In genomic region chr12:54173066-54173726, GRCh38 we compare ENCODE assay signal across 9 cellular contexts. TPM values are rescaled to one million over a fixed set of nuclear protein-coding genes. Genes with fewer than 3 reads are reported as not detected.
DNase-seq lines count a peak whose midpoint lies in the region; ATAC-seq lines count a peak whose summit lies in the region.
"Had no signal": no experiment of that assay in that cellular context is flagged by ENCODE, and none has a peak within 500 bp of the region (broad histone marks: within the 10 kb centered on the region; RNA-seq: fewer than 3 reads in every experiment).

No MANE protein-coding gene starts in this region.

- H3K27ac ChIP-seq in iPS DF 6.9 (ENCODE audit: low read length) (no peak overlapping the region), skeletal muscle tissue (ENCODE audit: low read depth, low read length) (no peak overlapping the region)
- H3K27ac ChIP-seq: 22Rv1 had no signal

- H3K27me3 ChIP-seq in adipocyte (replicated peaks; ENCODE audit: control insufficient read depth, insufficient read depth, low read length): no peaks in the 10 kb centered on the region
- peaks cover 37% of the 10 kb centered on the region for H3K27me3 ChIP-seq in iPS DF 6.9 (ENCODE audit: control insufficient read depth, insufficient read depth, low read length)
- peaks cover 20 to 38% (median 22%) of the 10 kb centered on the region in 3 donors for H3K27me3 ChIP-seq in skeletal muscle tissue (ENCODE audit: control insufficient read depth in 3 of 3, insufficient read depth in 3 of 3, low read length in 3 of 3)

- WGBS in iPS DF 6.9 (ENCODE audit: insufficient coverage, insufficient read length): no CpG with 5 or more reads among the region's 60 CpGs

- H3K4me3 ChIP-seq in adipocyte (ENCODE audit: low read length) (peak overlapping the region; percentile 83), iPS DF 6.9 (ENCODE audit: low read length) (peak overlapping the region; percentile 7; the same call in 1 of the 2 replicates), skeletal muscle tissue (ENCODE audit: low read length in 3 of 3) (peak overlapping the region; percentile 64 to 68 (median 66))

- DNase-seq in DMS153 treated with DMSO at 0.1 percent for 48 hours (lab: John Stamatoyannopoulos, UW; ENCODE audit: unreplicated experiment) (peak; percentile 32), DMS153 (lab: John Stamatoyannopoulos, UW) (no peak), NCI-H69 (lab: John Stamatoyannopoulos, UW) (peak; percentile 92), adipocyte (ENCODE audit: low read depth) (peak; percentile 65), iPS DF 6.9 (ENCODE audit: low read depth, low spot score) (no peak)

- H3K9ac ChIP-seq in adipocyte (ENCODE audit: low read length) (peak overlapping the region; percentile 80), skeletal muscle tissue (ENCODE audit: low read depth in 1 of 3, low read length in 3 of 3) (peak overlapping the region in 2 of 3 donors; percentile 2 to 76)

- ATAC-seq in HG03108 (IDR thresholded peaks at IDR 0.05; ENCODE audit: unreplicated experiment): no peak
- ATAC-seq in HG02571 (IDR thresholded peaks at IDR 0.05; ENCODE audit: unreplicated experiment): no peak

- H3K9me3 ChIP-seq in adipocyte (ENCODE audit: control insufficient read depth, low read length): no peaks in the 10 kb centered on the region
- H3K9me3 ChIP-seq in iPS DF 6.9 (ENCODE audit: control insufficient read depth, insufficient read depth, low read length): no peaks in the 10 kb centered on the region
- H3K9me3 ChIP-seq in skeletal muscle tissue (ENCODE audit: control insufficient read depth in 3 of 3, low read length in 3 of 3): no peaks in the 10 kb centered on the region

- no peaks in the 10 kb centered on the region for H3K36me3 ChIP-seq in adipocyte (ENCODE audit: control insufficient read depth, insufficient read depth, low read length, severe bottlenecking)
- no peaks in the 10 kb centered on the region for H3K36me3 ChIP-seq in iPS DF 6.9 (ENCODE audit: control insufficient read depth, insufficient read depth, low read length)
- H3K36me3 ChIP-seq in skeletal muscle tissue (ENCODE audit: control insufficient read depth in 3 of 3, insufficient read depth in 3 of 3, low read length in 3 of 3): peaks cover 0 to 2% (median 2%) of the 10 kb centered on the region in 3 donors

- H3K4me1 ChIP-seq in adipocyte (ENCODE audit: control insufficient read depth, insufficient read depth, low read length) (peaks cover 4% of the 10 kb centered on the region), iPS DF 6.9 (ENCODE audit: control insufficient read depth, insufficient read depth, low read length) (peaks cover 3% of the 10 kb centered on the region; the same call in 1 of the 2 replicates), skeletal muscle tissue (ENCODE audit: control insufficient read depth in 3 of 3, insufficient read depth in 3 of 3, low read length in 3 of 3) (peaks cover 8 to 12% (median 9%) of the 10 kb centered on the region in 3 donors)

RNA-seq across cellular contexts. Expression of gene SMUG1, which starts 15.6 kb away (rescaled TPM):
- total RNA-seq in skeletal muscle tissue: 27.7 TPM

Comparison
In these comparisons a context has a peak if more than half of its experiments do, and no peak if none do; other contexts are left out.
1. DNase-seq: peak in DMS153 treated with DMSO at 0.1 percent for 48 hours (single experiment), NCI-H69 (single experiment) and adipocyte (single experiment); none in DMS153 (single experiment) and iPS DF 6.9 (single experiment).
2. H3K4me3 ChIP-seq: peak in every context shown above with its lines; median percentile 83 in adipocyte; 66 in skeletal muscle tissue; 7 in iPS DF 6.9.